ENCODE assay signal across 8 cellular contexts in genomic region chr9:72906810-72907209, GRCh38. TPM values are rescaled to one million over a fixed set of nuclear protein-coding genes. Genes with fewer than 3 reads are reported as not detected.
"Had no signal": no experiment of that assay in that cellular context is flagged by ENCODE, and none has a peak within 500 bp of the region (broad histone marks: within the 10 kb centered on the region; RNA-seq: fewer than 3 reads in every experiment).

No MANE protein-coding gene starts in this region.

- H3K36me3 Mint-ChIP-seq: IgD-negative memory B cell had no signal

- H3K27ac Mint-ChIP-seq: IgD-negative memory B cell had no signal

- DNase-seq: IMR-90, KBM-7, KG1 had no signal

- FAIRE-seq: HepG2, HTR-8/SVneo, K562 had no signal

- H3K27ac ChIP-seq: HL-60 had no signal

- H3K4me3 Mint-ChIP-seq: IgD-negative memory B cell had no signal

- H3K4me1 Mint-ChIP-seq: IgD-negative memory B cell had no signal

- H3K4me3 ChIP-seq: K562 had no signal

- H3K27me3 Mint-ChIP-seq: IgD-negative memory B cell had no signal

- ATAC-seq: HepG2, K562 had no signal

RNA-seq across cellular contexts. Expression of gene ALDH1A1, which starts 46.0 kb away (rescaled TPM):
- total RNA-seq: IMR-90 had no signal
- polyA plus RNA-seq: IMR-90 had no signal
